Comparison of ENCODE assay signal across 18 cellular contexts in genomic region chr14:104984056-104984894, GRCh38. TPM values are rescaled to one million over a fixed set of nuclear protein-coding genes. Genes with fewer than 3 reads are reported as not detected.
A peak's percentile ranks its signal among the peaks of the same experiment; 100 is the strongest.
DNase-seq lines count a peak whose midpoint lies in the region; ATAC-seq, FAIRE-seq and TF ChIP-seq lines count a peak whose summit lies in the region.
"Had no signal": no experiment of that assay in that cellular context is flagged by ENCODE, and none has a peak within 500 bp of the region (broad histone marks: within the 10 kb centered on the region; RNA-seq: fewer than 3 reads in every experiment).

No MANE protein-coding gene starts in this region.

- BruUV-seq in HepG2 (replicated peaks; lab: Mats Ljungman, UMichigan) = no TSS peak

- H3K36me3 Mint-ChIP-seq in activated T-helper 17 cell treated with anti-CD3 and anti-CD28 coated beads, Interleukin-2, amount 50 U/mL, for 72 hours (ENCODE audit: low read depth) = no peaks in the 10 kb centered on the region

- H4K91ac ChIP-seq in mesenchymal stem cell (ENCODE audit: low read length) = peak overlapping the region; percentile 80

- peak overlapping the region; percentile 59 for H3K27ac Mint-ChIP-seq in activated T-helper 17 cell treated with anti-CD3 and anti-CD28 coated beads, Interleukin-2, amount 50 U/mL, for 72 hours

- POLR2A ChIA-PET in HepG2 (lab: Yijun Ruan, JAX) = interaction anchor here (3.0 kb wide), 1 partner anchor 38 kb away, joined by 18 read pairs; the partner anchor contains the start of gene CDCA4

- H2AK5ac ChIP-seq in mesenchymal stem cell (ENCODE audit: low read length, severe bottlenecking) = peak overlapping the region; percentile 74

- TF ChIP-seq CTCF in HepG2 (CRISPR knock-in tag; IDR thresholded peaks at IDR 0.05) (no peak), right lobe of liver (IDR thresholded peaks at IDR 0.05) (no peak), vagina (IDR thresholded peaks at IDR 0.05) (no peak)

- H3K4me2 ChIP-seq in HepG2 (ENCODE audit: low read depth, low read length) = peak overlapping the region; percentile 25
- no peak overlapping the region for H3K4me2 ChIP-seq in mesenchymal stem cell (ENCODE audit: low read length, poor library complexity, severe bottlenecking)

- H3K9me3 Mint-ChIP-seq in activated T-helper 17 cell treated with anti-CD3 and anti-CD28 coated beads, Interleukin-2, amount 50 U/mL, for 72 hours = no peaks in the 10 kb centered on the region

- CTCF ChIA-PET in HepG2 (lab: Yijun Ruan, JAX; ENCODE audit: low intra/inter-chr PET ratio, low total read pairs) = no interaction called here

- no peak overlapping the region for H4K8ac ChIP-seq in mesenchymal stem cell (ENCODE audit: low read length)

- H3K4me1 ChIP-seq in HepG2 (ENCODE audit: insufficient read depth, low read length) (peaks cover 45% of the 10 kb centered on the region), right lobe of liver (peaks cover 0 to 6% (median 3%) of the 10 kb centered on the region in 4 donors), mesenchymal stem cell (ENCODE audit: control insufficient read depth, insufficient read depth, low read depth, low read length) (peaks cover 47% of the 10 kb centered on the region), vagina (peaks cover 20% of the 10 kb centered on the region)

- no peak overlapping the region for H2BK5ac ChIP-seq in mesenchymal stem cell (ENCODE audit: low read depth, low read length, poor library complexity, severe bottlenecking)

- TF ChIP-seq POLR2A in HepG2 (IDR thresholded peaks at IDR 0.05; ENCODE audit: insufficient read depth in 1 of 2, low read depth in 2 of 2, low read length in 2 of 2) (no peak), right lobe of liver (IDR thresholded peaks at IDR 0.05) (no peak), vagina (IDR thresholded peaks at IDR 0.05) (no peak)

- DNase-seq in HepG2 (ENCODE audit: low spot score) = no peak
- no peak for DNase-seq in right lobe of liver
- no peak for DNase-seq in mesenchymal stem cell
- no peak for DNase-seq in vagina (ENCODE audit: extremely low spot score in 2 of 2)
- no peak for DNase-seq in GF-D8 (lab: John Stamatoyannopoulos, UW)
- no peak for DNase-seq in RKO (ENCODE audit: low spot score)
- DNase-seq: activated CD4-positive, CD25-positive, alpha-beta regulatory T cell treated with anti-CD3 and anti-CD28 coated beads, Interleukin-2, amount 50 U/mL, for 72 hours; amniotic stem cell; effector CD4-positive, alpha-beta T cell; Karpas-422; NCI-H1930; stomach had no signal

- no peak overlapping the region for H2AFZ ChIP-seq in HepG2 (ENCODE audit: low read length)
- no peak overlapping the region for H2AFZ ChIP-seq in mesenchymal stem cell (ENCODE audit: low read depth, low read length)

- no peaks in the 10 kb centered on the region for H3K27me3 Mint-ChIP-seq in activated T-helper 17 cell treated with anti-CD3 and anti-CD28 coated beads, Interleukin-2, amount 50 U/mL, for 72 hours

- intact Hi-C loops in HepG2 (cut with micrococcal nuclease; ENCODE audit: unreplicated experiment) = no loop called here
- intact Hi-C loops in right lobe of liver (cut with DNase I) = no loop called here
- intact Hi-C loops in vagina (cut with DNase I) = loop anchor here (10.0 kb wide), 1 partner anchor 189 kb away; the partner anchor contains the start of gene AKT1

- no peak overlapping the region for H3K14ac ChIP-seq in mesenchymal stem cell (ENCODE audit: low read length in 2 of 2)

- peak overlapping the region; percentile 73 for H2BK15ac ChIP-seq in mesenchymal stem cell (ENCODE audit: low read depth, poor library complexity, severe bottlenecking)

- no peak for TF ChIP-seq EP300 in HepG2 (IDR thresholded peaks at IDR 0.05; ENCODE audit: low read depth in 2 of 2, low read length in 2 of 2)
- TF ChIP-seq EP300 in HepG2 (CRISPR knock-in tag; IDR thresholded peaks at IDR 0.05; ENCODE audit: borderline replicate concordance) = no peak

- in situ Hi-C loops in HepG2 (cut with HindIII; ENCODE audit: extremely low pct_ligation_motif_present, low pct_unique_long_range_greater_than_20kb) = no loop called here

- H2BK120ac ChIP-seq in mesenchymal stem cell (ENCODE audit: low read depth, low read length) = no peak overlapping the region

- H3K36me3 ChIP-seq in HepG2 (replicated peaks in 1 of 2; ENCODE audit: control insufficient read depth in 1 of 2, insufficient read depth in 2 of 2, low read length in 2 of 2) (no peaks in the 10 kb centered on the region), right lobe of liver (no peaks in the 10 kb centered on the region), mesenchymal stem cell (ENCODE audit: control insufficient read depth in 1 of 2, insufficient read depth in 2 of 2, low read depth in 1 of 2, low read length in 2 of 2) (peaks cover 3 to 5% of the 10 kb centered on the region in 2 experiments), vagina (no peaks in the 10 kb centered on the region)
- H3K36me3 ChIP-seq: left lung had no signal

- H3K9me3 ChIP-seq in HepG2 (ENCODE audit: low read length) (no peaks in the 10 kb centered on the region), right lobe of liver (no peaks in the 10 kb centered on the region), mesenchymal stem cell (ENCODE audit: control insufficient read depth, low read length) (no peaks in the 10 kb centered on the region), vagina (no peaks in the 10 kb centered on the region)
- H3K9me3 ChIP-seq: left lung, stomach had no signal

- H4K20me1 ChIP-seq in HepG2 (ENCODE audit: insufficient read depth, low read length) = no peaks in the 10 kb centered on the region

- H3K4me3 ChIP-seq in HepG2 (replicated peaks in 1 of 3; ENCODE audit: insufficient read depth in 1 of 3, low read depth in 2 of 3, low read length in 3 of 3) (no peak overlapping the region; a peak in 1 of 6 replicates), right lobe of liver (no peak overlapping the region), mesenchymal stem cell (ENCODE audit: insufficient read depth in 1 of 2, low read depth in 1 of 2, low read length in 2 of 2) (no peak overlapping the region), vagina (no peak overlapping the region)

- H3K4me3 Mint-ChIP-seq in activated T-helper 17 cell treated with anti-CD3 and anti-CD28 coated beads, Interleukin-2, amount 50 U/mL, for 72 hours = peak overlapping the region; percentile 71

- peak overlapping the region in 1 of 2 experiments; percentile 2 for H3K4ac ChIP-seq in mesenchymal stem cell (ENCODE audit: low read depth in 1 of 2, low read length in 2 of 2)

- H3K4me1 Mint-ChIP-seq in activated T-helper 17 cell treated with anti-CD3 and anti-CD28 coated beads, Interleukin-2, amount 50 U/mL, for 72 hours = peaks cover 4% of the 10 kb centered on the region

- TF ChIP-seq RAD21 in HepG2 (CRISPR knock-in tag; IDR thresholded peaks at IDR 0.05) = no peak

- no peak overlapping the region for H3K27ac ChIP-seq in HepG2 (ENCODE audit: extremely low read length, insufficient read depth, low read length)
- no peak overlapping the region for H3K27ac ChIP-seq in right lobe of liver
- no peak overlapping the region for H3K27ac ChIP-seq in mesenchymal stem cell (ENCODE audit: low read length, poor library complexity, severe bottlenecking)
- H3K27ac ChIP-seq in vagina = peak overlapping the region; percentile 68

- H3K27me3 ChIP-seq in HepG2 (ENCODE audit: control insufficient read depth in 1 of 2, insufficient read depth in 2 of 2, low read length in 2 of 2) (peaks cover 15 to 55% of the 10 kb centered on the region in 2 experiments; a peak in 4 of 5 replicates), right lobe of liver (no peaks in the 10 kb centered on the region), mesenchymal stem cell (ENCODE audit: control insufficient read depth in 1 of 2, insufficient read depth in 1 of 2, low read length in 2 of 2) (no peaks in the 10 kb centered on the region), vagina (no peaks in the 10 kb centered on the region)
- H3K27me3 ChIP-seq: stomach had no signal

- ATAC-seq in HepG2 (no peak), right lobe of liver (no peak), GM21423 (IDR thresholded peaks at IDR 0.05; ENCODE audit: unreplicated experiment) (no peak)
- ATAC-seq in activated T-helper 17 cell treated with anti-CD3 and anti-CD28 coated beads, Interleukin-2, amount 50 U/mL, for 72 hours (replicated peaks) = no peak

- no peak overlapping the region for H3K18ac ChIP-seq in mesenchymal stem cell (ENCODE audit: low read depth in 1 of 2, low read length in 2 of 2)

- WGBS in HepG2 (ENCODE audit: low lambda C conversion rate) = 18% methylated on average over 9 of the region's 15 CpGs
- WGBS in right lobe of liver (ENCODE audit: insufficient coverage, low coverage, low lambda C conversion rate, missing lambda C conversion rate) = 96% methylated on average over 7 of the region's 15 CpGs
- WGBS in mesenchymal stem cell = 91% methylated on average over 15 of the region's 15 CpGs

- peaks cover 13% of the 10 kb centered on the region for H3K79me1 ChIP-seq in mesenchymal stem cell (replicated peaks; ENCODE audit: low read length, poor library complexity, severe bottlenecking)

- H3K79me2 ChIP-seq in HepG2 (ENCODE audit: insufficient read depth, low read length) = no peaks in the 10 kb centered on the region
- H3K79me2 ChIP-seq: parathyroid adenoma had no signal

- FAIRE-seq in HepG2 (lab: Jason Lieb, UNC) = no peak

- H2BK12ac ChIP-seq in mesenchymal stem cell (ENCODE audit: low read length in 2 of 2) = peak overlapping the region; percentile 18 to 57

- no peak overlapping the region for H3K9ac ChIP-seq in HepG2 (ENCODE audit: insufficient read depth, low read depth, low read length)
- H3K9ac ChIP-seq in mesenchymal stem cell (ENCODE audit: low read length) = no peak overlapping the region
- H3K9ac ChIP-seq: parathyroid adenoma had no signal

- H3K23ac ChIP-seq in mesenchymal stem cell (ENCODE audit: low read length in 2 of 2) = no peak overlapping the region

RNA-seq across cellular contexts. Expression of gene CLBA1, which starts 1.3 kb away (rescaled TPM):
- total RNA-seq in HepG2 (2016; rRNA removed; fragmentation: Illumina TruSeq; extraction: Trizol) (1.4 and 1.5 TPM in 2 replicates), right lobe of liver (1 to 10 TPM; 1.5 to 3.3 (median 2.5) TPM), vagina (4.7 TPM)
- 0.44 and 0.71 TPM in 2 replicates for total RNA-seq in HepG2 (2016; cell fraction: cytosol; rRNA removed; fragmentation: Illumina TruSeq; extraction: Trizol; ENCODE audit: low read depth)
- 1.4 and 1.7 TPM in 2 replicates for total RNA-seq in HepG2 (2016; cell fraction: insoluble cytoplasmic fraction; rRNA removed; fragmentation: Illumina TruSeq; extraction: Trizol)
- 0.99 and 1.0 TPM in 2 replicates for total RNA-seq in HepG2 (2016; cell fraction: membrane; rRNA removed; fragmentation: Illumina TruSeq; extraction: Trizol)
- 1.7 and 2.1 TPM in 2 replicates for total RNA-seq in HepG2 (2016; cell fraction: nucleus; rRNA removed; fragmentation: Illumina TruSeq; extraction: Trizol)
- 1.2 and 1.3 TPM in 2 replicates for polyA plus RNA-seq in HepG2 (2011; rRNA removed)
- polyA plus RNA-seq in HepG2 (2011; cell fraction: cytosol; rRNA removed) = 0.75 and 0.95 TPM in 2 replicates
- polyA plus RNA-seq in HepG2 (2011; cell fraction: nucleus; rRNA removed) = 2.8 and 3.0 TPM in 2 replicates
- 0.49 and 0.51 TPM in 2 replicates for polyA plus RNA-seq in HepG2 (2012)
- 0.28 and 0.33 TPM in 2 replicates for polyA plus RNA-seq in HepG2 (2016; cell fraction: cytosol; fragmentation: Illumina TruSeq; extraction: Trizol; ENCODE audit: low read depth)
- 1.3 and 1.7 TPM in 2 replicates for polyA plus RNA-seq in HepG2 (2016; cell fraction: insoluble cytoplasmic fraction; fragmentation: Illumina TruSeq; extraction: Trizol; ENCODE audit: low read depth)
- polyA plus RNA-seq in HepG2 (2016; cell fraction: membrane; fragmentation: Illumina TruSeq; extraction: Trizol; ENCODE audit: low read depth) = 0.65 and 0.66 TPM in 2 replicates
- 1.8 and 3.1 TPM in 2 replicates for polyA plus RNA-seq in HepG2 (2016; cell fraction: nucleus; fragmentation: Illumina TruSeq; extraction: Trizol; ENCODE audit: insufficient read depth, low read depth)
- polyA minus RNA-seq in HepG2 (2011; rRNA and poly(A)+ RNA removed; ENCODE audit: low replicate concordance) = 0.44 and 7.1 TPM in 2 replicates
- 1.1 TPM in 1 of 2 replicates, not detected in the other for polyA minus RNA-seq in HepG2 (2011; cell fraction: cytosol; rRNA and poly(A)+ RNA removed)
- 0.90 and 1.1 TPM in 2 replicates for polyA minus RNA-seq in HepG2 (2011; cell fraction: nucleus; rRNA and poly(A)+ RNA removed)
- total RNA-seq in activated T-helper 17 cell treated with anti-CD3 and anti-CD28 coated beads, Interleukin-2, amount 50 U/mL, for 72 hours = under 1 TPM; 0.54 to 0.85 TPM
- polyA plus RNA-seq in mesenchymal stem cell (2013, experiment 1 of 2) = 5.1 TPM
- polyA plus RNA-seq in mesenchymal stem cell (2013, experiment 2 of 2) = 5.4 TPM

RNA-seq across cellular contexts. Expression of gene AHNAK2, which starts 6.1 kb away (rescaled TPM):
- total RNA-seq in HepG2 (2016; rRNA removed; fragmentation: Illumina TruSeq; extraction: Trizol) (0.15 and 0.18 TPM in 2 replicates), right lobe of liver (10 to 100 TPM in 1 of 6 experiments, 1 to 10 TPM in 5; 2.1 to 12.2 (median 4.6) TPM), vagina (180 TPM)
- total RNA-seq in HepG2 (2016; cell fraction: cytosol; rRNA removed; fragmentation: Illumina TruSeq; extraction: Trizol; ENCODE audit: low read depth) = not detected in 2 replicates
- 0.10 and 0.11 TPM in 2 replicates for total RNA-seq in HepG2 (2016; cell fraction: insoluble cytoplasmic fraction; rRNA removed; fragmentation: Illumina TruSeq; extraction: Trizol)
- total RNA-seq in HepG2 (2016; cell fraction: membrane; rRNA removed; fragmentation: Illumina TruSeq; extraction: Trizol) = 0.06 and 0.07 TPM in 2 replicates
- total RNA-seq in HepG2 (2016; cell fraction: nucleus; rRNA removed; fragmentation: Illumina TruSeq; extraction: Trizol) = 0.53 and 0.68 TPM in 2 replicates
- polyA plus RNA-seq in HepG2 (2011; rRNA removed) = 0.10 and 0.11 TPM in 2 replicates
- 0.08 and 0.09 TPM in 2 replicates for polyA plus RNA-seq in HepG2 (2011; cell fraction: cytosol; rRNA removed)
- polyA plus RNA-seq in HepG2 (2011; cell fraction: nucleus; rRNA removed) = 0.28 and 0.37 TPM in 2 replicates
- 0.04 TPM in 2 replicates for polyA plus RNA-seq in HepG2 (2012)
- not detected in 2 replicates for polyA plus RNA-seq in HepG2 (2016; cell fraction: cytosol; fragmentation: Illumina TruSeq; extraction: Trizol; ENCODE audit: low read depth)
- 0.07 and 0.11 TPM in 2 replicates for polyA plus RNA-seq in HepG2 (2016; cell fraction: insoluble cytoplasmic fraction; fragmentation: Illumina TruSeq; extraction: Trizol; ENCODE audit: low read depth)
- polyA plus RNA-seq in HepG2 (2016; cell fraction: membrane; fragmentation: Illumina TruSeq; extraction: Trizol; ENCODE audit: low read depth) = not detected in 2 replicates
- 0.57 and 0.65 TPM in 2 replicates for polyA plus RNA-seq in HepG2 (2016; cell fraction: nucleus; fragmentation: Illumina TruSeq; extraction: Trizol; ENCODE audit: insufficient read depth, low read depth)
- polyA minus RNA-seq in HepG2 (2011; rRNA and poly(A)+ RNA removed; ENCODE audit: low replicate concordance) = 0.34 and 31.9 TPM in 2 replicates
- 0.30 and 0.35 TPM in 2 replicates for polyA minus RNA-seq in HepG2 (2011; cell fraction: cytosol; rRNA and poly(A)+ RNA removed)
- polyA minus RNA-seq in HepG2 (2011; cell fraction: nucleus; rRNA and poly(A)+ RNA removed) = 0.39 and 0.62 TPM in 2 replicates
- total RNA-seq in activated T-helper 17 cell treated with anti-CD3 and anti-CD28 coated beads, Interleukin-2, amount 50 U/mL, for 72 hours = under 1 TPM; 0.05 to 0.06 TPM
- polyA plus RNA-seq in mesenchymal stem cell (2013, experiment 1 of 2) = 21.6 TPM
- 19.4 TPM for polyA plus RNA-seq in mesenchymal stem cell (2013, experiment 2 of 2)

RNA-seq across cellular contexts. Expression of gene CDCA4, which starts 36.6 kb away (rescaled TPM):
- total RNA-seq in HepG2 (2016; rRNA removed; fragmentation: Illumina TruSeq; extraction: Trizol) (42.1 and 43.1 TPM in 2 replicates), right lobe of liver (1 to 10 TPM in 5 of 6 experiments, under 1 TPM in 1; 0.90 to 3.5 (median 1.7) TPM), vagina (15.2 TPM)
- total RNA-seq in HepG2 (2016; cell fraction: cytosol; rRNA removed; fragmentation: Illumina TruSeq; extraction: Trizol; ENCODE audit: low read depth) = 9.0 and 12.4 TPM in 2 replicates
- 41.3 and 41.8 TPM in 2 replicates for total RNA-seq in HepG2 (2016; cell fraction: insoluble cytoplasmic fraction; rRNA removed; fragmentation: Illumina TruSeq; extraction: Trizol)
- total RNA-seq in HepG2 (2016; cell fraction: membrane; rRNA removed; fragmentation: Illumina TruSeq; extraction: Trizol) = 34.3 and 35.7 TPM in 2 replicates
- 19.4 and 21.5 TPM in 2 replicates for total RNA-seq in HepG2 (2016; cell fraction: nucleus; rRNA removed; fragmentation: Illumina TruSeq; extraction: Trizol)
- 17.7 and 19.7 TPM in 2 replicates for polyA plus RNA-seq in HepG2 (2011; rRNA removed)
- polyA plus RNA-seq in HepG2 (2011; cell fraction: cytosol; rRNA removed) = 13.7 and 20.7 TPM in 2 replicates
- 8.9 and 10.9 TPM in 2 replicates for polyA plus RNA-seq in HepG2 (2011; cell fraction: nucleus; rRNA removed)
- polyA plus RNA-seq in HepG2 (2012) = 11.9 and 18.4 TPM in 2 replicates
- polyA plus RNA-seq in HepG2 (2016; cell fraction: cytosol; fragmentation: Illumina TruSeq; extraction: Trizol; ENCODE audit: low read depth) = 7.6 and 8.1 TPM in 2 replicates
- 44.8 and 50.0 TPM in 2 replicates for polyA plus RNA-seq in HepG2 (2016; cell fraction: insoluble cytoplasmic fraction; fragmentation: Illumina TruSeq; extraction: Trizol; ENCODE audit: low read depth)
- polyA plus RNA-seq in HepG2 (2016; cell fraction: membrane; fragmentation: Illumina TruSeq; extraction: Trizol; ENCODE audit: low read depth) = 24.5 and 25.1 TPM in 2 replicates
- 33.7 and 34.8 TPM in 2 replicates for polyA plus RNA-seq in HepG2 (2016; cell fraction: nucleus; fragmentation: Illumina TruSeq; extraction: Trizol; ENCODE audit: insufficient read depth, low read depth)
- 30.0 and 31.4 TPM in 2 replicates for polyA minus RNA-seq in HepG2 (2011; rRNA and poly(A)+ RNA removed; ENCODE audit: low replicate concordance)
- 11.2 and 15.5 TPM in 2 replicates for polyA minus RNA-seq in HepG2 (2011; cell fraction: cytosol; rRNA and poly(A)+ RNA removed)
- polyA minus RNA-seq in HepG2 (2011; cell fraction: nucleus; rRNA and poly(A)+ RNA removed) = 6.6 and 8.0 TPM in 2 replicates
- total RNA-seq in activated T-helper 17 cell treated with anti-CD3 and anti-CD28 coated beads, Interleukin-2, amount 50 U/mL, for 72 hours = 10 to 100 TPM; 49.2 to 58.6 TPM
- 8.8 TPM for polyA plus RNA-seq in mesenchymal stem cell (2013, experiment 1 of 2)
- polyA plus RNA-seq in mesenchymal stem cell (2013, experiment 2 of 2) = 8.9 TPM

RNA-seq across cellular contexts. Expression of gene PLD4, which starts 59.6 kb away (rescaled TPM):
- total RNA-seq in HepG2 (2016; rRNA removed; fragmentation: Illumina TruSeq; extraction: Trizol) (not detected in 2 replicates), right lobe of liver (under 1 TPM in 4 of 6 experiments, not detected in 2; 0.12 to 0.49 (median 0.33) TPM), vagina (not detected)
- not detected in 2 replicates for total RNA-seq in HepG2 (2016; cell fraction: cytosol; rRNA removed; fragmentation: Illumina TruSeq; extraction: Trizol; ENCODE audit: low read depth)
- total RNA-seq in HepG2 (2016; cell fraction: insoluble cytoplasmic fraction; rRNA removed; fragmentation: Illumina TruSeq; extraction: Trizol) = not detected in 2 replicates
- not detected in 2 replicates for total RNA-seq in HepG2 (2016; cell fraction: membrane; rRNA removed; fragmentation: Illumina TruSeq; extraction: Trizol)
- not detected in 2 replicates for total RNA-seq in HepG2 (2016; cell fraction: nucleus; rRNA removed; fragmentation: Illumina TruSeq; extraction: Trizol)
- not detected in 2 replicates for polyA plus RNA-seq in HepG2 (2011; rRNA removed)
- not detected in 2 replicates for polyA plus RNA-seq in HepG2 (2011; cell fraction: cytosol; rRNA removed)
- not detected in 2 replicates for polyA plus RNA-seq in HepG2 (2011; cell fraction: nucleus; rRNA removed)
- polyA plus RNA-seq in HepG2 (2012) = not detected in 2 replicates
- not detected in 2 replicates for polyA plus RNA-seq in HepG2 (2016; cell fraction: cytosol; fragmentation: Illumina TruSeq; extraction: Trizol; ENCODE audit: low read depth)
- polyA plus RNA-seq in HepG2 (2016; cell fraction: insoluble cytoplasmic fraction; fragmentation: Illumina TruSeq; extraction: Trizol; ENCODE audit: low read depth) = not detected in 2 replicates
- not detected in 2 replicates for polyA plus RNA-seq in HepG2 (2016; cell fraction: membrane; fragmentation: Illumina TruSeq; extraction: Trizol; ENCODE audit: low read depth)
- not detected in 2 replicates for polyA plus RNA-seq in HepG2 (2016; cell fraction: nucleus; fragmentation: Illumina TruSeq; extraction: Trizol; ENCODE audit: insufficient read depth, low read depth)
- polyA minus RNA-seq in HepG2 (2011; rRNA and poly(A)+ RNA removed; ENCODE audit: low replicate concordance) = 0.02 TPM in 1 of 2 replicates, not detected in the other
- not detected in 2 replicates for polyA minus RNA-seq in HepG2 (2011; cell fraction: cytosol; rRNA and poly(A)+ RNA removed)
- not detected in 2 replicates for polyA minus RNA-seq in HepG2 (2011; cell fraction: nucleus; rRNA and poly(A)+ RNA removed)
- total RNA-seq in activated T-helper 17 cell treated with anti-CD3 and anti-CD28 coated beads, Interleukin-2, amount 50 U/mL, for 72 hours = not detected
- polyA plus RNA-seq in mesenchymal stem cell (2013, experiment 1 of 2) = 0.01 TPM
- polyA plus RNA-seq in mesenchymal stem cell (2013, experiment 2 of 2) = not detected
- total RNA-seq: glomerular endothelial cell, SK-MEL-5 had no signal

Comparison
In these comparisons a context has a peak if more than half of its experiments do, and no peak if none do; other contexts are left out.
1. RNA of gene AHNAK2, which starts 6.1 kb away (total RNA-seq): 180 TPM in vagina (single experiment); 2.1 to 12.2 TPM in right lobe of liver, 0.06 to 0.68 TPM in HepG2 and 0.05 to 0.06 TPM in activated T-helper 17 cell treated with anti-CD3 and anti-CD28 coated beads, Interleukin-2, amount 50 U/mL, for 72 hours; every median in the first group is over 10 times any median in the second.